In genomic region chr19:53849237-53849676, GRCh38 we compare ENCODE assay signal across 2 cellular contexts.
TF ChIP-seq lines count a peak whose summit lies in the region.

No MANE protein-coding gene starts in this region.

TF ChIP-seq in liver, 16 proteins besides CTCF, POLR2A, EP300 and RAD21:
- TF ChIP-seq TAF1 (conservative IDR thresholded peaks at IDR 0.05) (no peak), SP1 (IDR thresholded peaks at IDR 0.05) (peak; percentile 9), JUND (IDR thresholded peaks at IDR 0.05) (no peak), FOXA2 (IDR thresholded peaks at IDR 0.05) (no peak)
- TF ChIP-seq, protein P1, sequence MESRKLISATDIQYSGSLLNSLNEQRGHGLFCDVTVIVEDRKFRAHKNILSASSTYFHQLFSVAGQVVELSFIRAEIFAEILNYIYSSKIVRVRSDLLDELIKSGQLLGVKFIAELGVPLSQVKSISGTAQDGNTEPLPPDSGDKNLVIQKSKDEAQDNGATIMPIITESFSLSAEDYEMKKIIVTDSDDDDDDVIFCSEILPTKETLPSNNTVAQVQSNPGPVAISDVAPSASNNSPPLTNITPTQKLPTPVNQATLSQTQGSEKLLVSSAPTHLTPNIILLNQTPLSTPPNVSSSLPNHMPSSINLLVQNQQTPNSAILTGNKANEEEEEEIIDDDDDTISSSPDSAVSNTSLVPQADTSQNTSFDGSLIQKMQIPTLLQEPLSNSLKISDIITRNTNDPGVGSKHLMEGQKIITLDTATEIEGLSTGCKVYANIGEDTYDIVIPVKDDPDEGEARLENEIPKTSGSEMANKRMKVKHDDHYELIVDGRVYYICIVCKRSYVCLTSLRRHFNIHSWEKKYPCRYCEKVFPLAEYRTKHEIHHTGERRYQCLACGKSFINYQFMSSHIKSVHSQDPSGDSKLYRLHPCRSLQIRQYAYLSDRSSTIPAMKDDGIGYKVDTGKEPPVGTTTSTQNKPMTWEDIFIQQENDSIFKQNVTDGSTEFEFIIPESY (IDR thresholded peaks at IDR 0.05) = no peak

TF ChIP-seq in HepG2, 621 proteins besides CTCF, POLR2A, EP300 and RAD21:
- TF ChIP-seq, protein P2, sequence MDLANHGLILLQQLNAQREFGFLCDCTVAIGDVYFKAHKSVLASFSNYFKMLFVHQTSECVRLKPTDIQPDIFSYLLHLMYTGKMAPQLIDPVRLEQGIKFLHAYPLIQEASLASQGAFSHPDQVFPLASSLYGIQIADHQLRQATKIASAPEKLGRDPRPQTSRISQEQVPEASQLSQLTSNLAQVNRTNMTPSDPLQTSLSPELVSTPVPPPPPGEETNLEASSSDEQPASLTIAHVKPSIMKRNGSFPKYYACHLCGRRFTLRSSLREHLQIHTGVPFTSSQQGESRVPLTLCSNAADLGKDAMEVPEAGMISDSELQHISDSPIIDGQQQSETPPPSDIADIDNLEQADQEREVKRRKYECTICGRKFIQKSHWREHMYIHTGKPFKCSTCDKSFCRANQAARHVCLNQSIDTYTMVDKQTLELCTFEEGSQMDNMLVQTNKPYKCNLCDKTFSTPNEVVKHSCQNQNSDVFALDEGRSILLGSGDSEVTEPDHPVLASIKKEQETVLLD (CRISPR knock-in tag; IDR thresholded peaks at IDR 0.05; ENCODE audit: low read depth) = no peak
- TF ChIP-seq HOXA9 (CRISPR knock-in tag; IDR thresholded peaks at IDR 0.05; ENCODE audit: borderline replicate concordance) (no peak), HES4 (CRISPR knock-in tag; IDR thresholded peaks at IDR 0.05; ENCODE audit: borderline replicate concordance) (no peak), ZFP37 (CRISPR knock-in tag; IDR thresholded peaks at IDR 0.05; ENCODE audit: borderline replicate concordance) (no peak), ZNF326 (CRISPR knock-in tag; IDR thresholded peaks at IDR 0.05; ENCODE audit: borderline replicate concordance) (no peak), SIN3A (IDR thresholded peaks at IDR 0.05; ENCODE audit: borderline replicate concordance, low read depth, low read length) (no peak), SRSF1 (optimal IDR thresholded peaks at IDR 0.05; ENCODE audit: low read depth, low read length) (no peak), ZNF850 (CRISPR knock-in tag; conservative IDR thresholded peaks at IDR 0.05) (no peak)
TF ChIP-seq in HepG2: peak in this region for 0.
